Comparison of ENCODE assay signal across 8 cellular contexts in the genomic region with DNA sequence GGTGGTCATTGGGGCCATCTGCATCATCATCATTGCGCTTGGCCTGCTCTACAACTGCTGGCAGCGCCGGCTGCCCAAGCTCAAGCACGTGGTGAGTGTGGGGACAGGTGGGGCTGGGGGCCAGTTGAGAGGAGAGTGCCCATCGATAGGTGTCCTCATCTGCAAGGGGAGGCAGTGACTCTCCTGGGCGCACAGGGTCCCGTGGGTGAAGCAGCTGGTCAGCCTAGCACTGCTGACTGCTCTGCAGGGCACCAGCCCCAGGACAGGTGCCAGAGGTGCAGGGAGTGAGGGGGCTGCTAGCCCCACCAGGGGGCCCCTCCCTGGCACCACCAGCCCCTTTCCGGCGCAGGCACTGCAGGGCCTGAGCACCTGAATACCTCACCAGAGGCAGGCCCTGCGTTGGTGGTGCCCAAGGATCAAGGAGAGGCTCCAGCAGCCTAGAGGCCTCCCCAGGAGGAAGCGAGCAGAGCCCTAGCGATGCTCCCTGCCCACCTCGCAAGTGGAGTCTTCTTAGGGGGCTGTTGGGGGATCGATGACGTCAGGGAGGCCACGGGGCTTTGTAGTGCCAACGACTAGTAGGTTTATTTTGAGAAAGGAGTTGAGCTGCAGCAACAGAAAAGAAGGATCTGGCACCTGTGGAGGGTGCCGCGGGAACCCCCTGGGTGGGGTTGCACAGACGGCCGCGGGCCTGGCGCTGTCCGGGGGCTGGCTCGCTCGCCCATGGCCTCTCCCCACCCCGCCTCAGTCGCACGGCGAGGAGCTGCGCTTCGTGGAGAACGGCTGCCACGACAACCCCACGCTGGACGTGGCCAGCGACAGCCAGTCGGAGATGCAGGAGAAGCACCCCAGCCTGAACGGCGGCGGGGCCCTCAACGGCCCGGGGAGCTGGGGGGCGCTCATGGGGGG. TPM values are rescaled to one million over a fixed set of nuclear protein-coding genes. Genes with fewer than 3 reads are reported as not detected.
DNase-seq lines count a peak whose midpoint lies in the region; ATAC-seq and TF ChIP-seq lines count a peak whose summit lies in the region.

No MANE protein-coding gene starts in this region.

- peak overlapping the region; percentile 94 to 99 (median 98) for H3K27ac Mint-ChIP-seq in naive thymus-derived CD8-positive, alpha-beta T cell

- POLR2A ChIA-PET in naive thymus-derived CD8-positive, alpha-beta T cell (lab: Charles Lee), result interaction anchor here (0.6 to 3.0 kb wide), 10 partner anchors 9 to 1449 kb away, joined by 3 to 21 read pairs (median 4); a partner anchor contains a TSS

- DNase-seq in AG09309 (ENCODE audit: low read depth), result no peak
- peak; percentile 28 to 32 for DNase-seq in activated CD4-positive, alpha-beta T cell treated with anti-CD3 and anti-CD28 coated beads, Interleukin-2, amount 50 U/mL, for 48 hours
- no peak for DNase-seq in epithelial cell of prostate (ENCODE audit: low read depth, low spot score)
- DNase-seq in naive thymus-derived CD8-positive, alpha-beta T cell, result peak; percentile 19 to 85 (median 64)
- no peak for DNase-seq in vagina (ENCODE audit: extremely low spot score in 2 of 2)
- no peak for DNase-seq in pons (ENCODE audit: low spot score)

- H3K4me3 ChIP-seq in AG09309 (ENCODE audit: control insufficient read depth, low read depth, low read length) (peak overlapping the region; percentile 74), vagina (peak overlapping the region; percentile 63 to 91)

- no peaks in the 10 kb centered on the region for H3K27me3 Mint-ChIP-seq in naive thymus-derived CD8-positive, alpha-beta T cell

- H3K36me3 ChIP-seq in vagina, result no peaks in the 10 kb centered on the region

- no peak for TF ChIP-seq POLR2A in vagina (IDR thresholded peaks at IDR 0.05)

- H3K4me3 Mint-ChIP-seq in naive thymus-derived CD8-positive, alpha-beta T cell, result peak overlapping the region; percentile 84 to 97 (median 94)

- peak; percentile 15 for ATAC-seq in GM19328 (IDR thresholded peaks at IDR 0.05; ENCODE audit: unreplicated experiment)
- ATAC-seq in HG03520 (IDR thresholded peaks at IDR 0.05; ENCODE audit: unreplicated experiment), result peak; percentile 13
- peak; percentile 17 to 49 for ATAC-seq in naive thymus-derived CD8-positive, alpha-beta T cell

- no peaks in the 10 kb centered on the region for H3K27me3 ChIP-seq in vagina

- H3K27ac ChIP-seq in epithelial cell of prostate, result peak overlapping the region; percentile 60
- H3K27ac ChIP-seq in vagina, result peak overlapping the region; percentile 91

- H3K4me1 Mint-ChIP-seq in naive thymus-derived CD8-positive, alpha-beta T cell, result peaks cover 25 to 47% (median 34%) of the 10 kb centered on the region in 4 donors

- TF ChIP-seq CTCF in AG09309 (IDR thresholded peaks at IDR 0.05; ENCODE audit: control insufficient read depth, insufficient read depth, low read depth, low read length, missing control alignments), result no peak
- no peak for TF ChIP-seq CTCF in vagina (IDR thresholded peaks at IDR 0.05)

- H3K9me3 Mint-ChIP-seq in naive thymus-derived CD8-positive, alpha-beta T cell, result no peaks in the 10 kb centered on the region

- intact Hi-C loops in vagina (cut with DNase I), result no loop called here

- H3K36me3 Mint-ChIP-seq in naive thymus-derived CD8-positive, alpha-beta T cell, result peaks cover 0 to 7% (median 0%) of the 10 kb centered on the region in 3 donors

- peaks cover 43% of the 10 kb centered on the region for H3K4me1 ChIP-seq in vagina

- no peaks in the 10 kb centered on the region for H3K9me3 ChIP-seq in vagina

RNA-seq across cellular contexts. Expression of a gene that starts 1.0 kb away (rescaled TPM):
- 100 to 1,000 TPM; 183 to 187 TPM for total RNA-seq in naive thymus-derived CD8-positive, alpha-beta T cell
- 10 to 100 TPM; 58.6 to 71.9 (median 60.9) TPM for polyA plus RNA-seq in naive thymus-derived CD8-positive, alpha-beta T cell
- 59.7 TPM for total RNA-seq in vagina

RNA-seq across cellular contexts. Expression of a gene that starts 42.8 kb away (rescaled TPM):
- total RNA-seq in naive thymus-derived CD8-positive, alpha-beta T cell, result 1 to 10 TPM; 2.5 to 2.8 TPM
- 1 to 10 TPM in 2 of 3 donors, under 1 TPM in 1; 0.66 to 4.1 (median 2.6) TPM for polyA plus RNA-seq in naive thymus-derived CD8-positive, alpha-beta T cell
- 2.9 TPM for total RNA-seq in vagina

Comparison
In these comparisons a context has a peak if more than half of its experiments do, and no peak if none do; other contexts are left out.
1. DNase-seq: peak in activated CD4-positive, alpha-beta T cell treated with anti-CD3 and anti-CD28 coated beads, Interleukin-2, amount 50 U/mL, for 48 hours (2 of 2) and naive thymus-derived CD8-positive, alpha-beta T cell (10 of 10); none in AG09309 (single experiment), epithelial cell of prostate (single experiment), vagina (0 of 2) and pons (single experiment).
2. Peak in every context shown above with its lines, with median percentiles within 50 percentile points of each other: ATAC-seq.